Comparison of ENCODE assay signal across 1 cellular context in genomic region chr7:33757050-33757449, GRCh38.
TF ChIP-seq lines count a peak whose summit lies in the region.

No MANE protein-coding gene starts in this region.

TF ChIP-seq in IMR-90, 13 proteins besides CTCF, POLR2A, EP300 and RAD21 (continued from another document):
- TF ChIP-seq CEBPB (IDR thresholded peaks at IDR 0.05; ENCODE audit: low read depth, low read length) (no peak), RFX5 (IDR thresholded peaks at IDR 0.05; ENCODE audit: low read depth, low read length) (no peak), NFE2L2 (IDR thresholded peaks at IDR 0.05; ENCODE audit: low read depth, low read length) (no peak), FOS (IDR thresholded peaks at IDR 0.05; ENCODE audit: low read depth, low read length) (no peak), BHLHE40 (IDR thresholded peaks at IDR 0.05; ENCODE audit: low read depth, low read length) (no peak), USF2 (IDR thresholded peaks at IDR 0.05; ENCODE audit: low read depth, low read length) (0 out of 2 replicates have a peak, but pooled peaks have one; percentile 3)
